ENCODE assay signal across 10 cellular contexts in genomic region chr1:56284933-56285332, GRCh38.
DNase-seq lines count a peak whose midpoint lies in the region; ATAC-seq and TF ChIP-seq lines count a peak whose summit lies in the region.
"Had no signal": no experiment of that assay in that cellular context is flagged by ENCODE, and none has a peak within 500 bp of the region (broad histone marks: within the 10 kb centered on the region; RNA-seq: fewer than 3 reads in every experiment).

No MANE protein-coding gene starts in this region.

- ATAC-seq in left ventricle myocardium superior: peak; percentile 76
- ATAC-seq in HG03520 (IDR thresholded peaks at IDR 0.05; ENCODE audit: unreplicated experiment): no peak
- ATAC-seq: activated CD4-positive, alpha-beta T cell treated with anti-CD3 and anti-CD28 coated beads for 36 hours had no signal

- in situ Hi-C loops in astrocyte of the cerebellum (cut with HindIII; ENCODE audit: low sequenced_read_pairs): no loop called here

- TF ChIP-seq CTCF in astrocyte of the cerebellum (IDR thresholded peaks at IDR 0.05; ENCODE audit: low read depth, low read length, missing control alignments) (no peak), retinal pigment epithelial cell (conservative IDR thresholded peaks at IDR 0.05; ENCODE audit: low read depth, low read length) (no peak)

- H3K4me3 ChIP-seq in astrocyte of the cerebellum (ENCODE audit: low read depth, low read length) (no peak overlapping the region), retinal pigment epithelial cell (ENCODE audit: low read length) (no peak overlapping the region)

- intact Hi-C loops in left ventricle myocardium superior (cut with micrococcal nuclease): no loop called here

- DNase-seq in EL (peak; percentile 32), astrocyte of the cerebellum (ENCODE audit: low read depth) (peak; percentile 80), left ventricle myocardium superior (no peak), retinal pigment epithelial cell (ENCODE audit: low read depth) (peak; percentile 75), NCI-H2227 (lab: John Stamatoyannopoulos, UW; ENCODE audit: unreplicated experiment) (no peak), NCI-H1092 (lab: John Stamatoyannopoulos, UW) (no peak)
- DNase-seq in activated CD4-positive, alpha-beta T cell treated with anti-CD3 and anti-CD28 coated beads, Interleukin-2, amount 50 U/mL, for 1 hour: no peak
- DNase-seq: activated CD4-positive, alpha-beta T cell treated with anti-CD3 and anti-CD28 coated beads for 36 hours; NCI-H2081 treated with DMSO at 0.1 percent for 48 hours had no signal

Comparison
In these comparisons a context has a peak if more than half of its experiments do, and no peak if none do; other contexts are left out.
1. DNase-seq: peak in EL (single experiment), astrocyte of the cerebellum (single experiment) and retinal pigment epithelial cell (single experiment); none in left ventricle myocardium superior (single experiment), activated CD4-positive, alpha-beta T cell treated with anti-CD3 and anti-CD28 coated beads, Interleukin-2, amount 50 U/mL, for 1 hour (single experiment), NCI-H2227 (single experiment) and NCI-H1092 (single experiment).